Comparison of ENCODE assay signal across 27 cellular contexts in genomic region chr3:194996746-194997145, GRCh38.
"Had no signal": no experiment of that assay in that cellular context is flagged by ENCODE, and none has a peak within 500 bp of the region (broad histone marks: within the 10 kb centered on the region; RNA-seq: fewer than 3 reads in every experiment).

No MANE protein-coding gene starts in this region.

- DNase-seq: activated CD4-positive, alpha-beta T cell treated with anti-CD3 and anti-CD28 coated beads for 4 hours; activated CD4-positive, alpha-beta T cell treated with anti-CD3 and anti-CD28 coated beads, Interleukin-2, amount 50 U/mL, for 48 hours; activated effector memory CD4-positive, alpha-beta T cell treated with Interleukin-2 at 50 U/mL for 16 hours; activated naive CD4-positive, alpha-beta T cell; activated naive CD8-positive, alpha-beta T cell treated with anti-CD3 and anti-CD28 coated beads, Interleukin-2, amount 50 U/mL, for 24 hours; activated T-cell treated with anti-CD3 and anti-CD28 coated beads, Interleukin-2, amount 50 U/mL, for 1 hour; amniotic stem cell; body of pancreas; central memory CD4-positive, alpha-beta T cell; Karpas-422; MM.1S; NCI-H1105; NCI-H1436; NCI-H1694 treated with DMSO at 0.1 percent for 48 hours; NCI-H2029 treated with DMSO at 0.1 percent for 48 hours; NCI-H510A treated with DMSO at 0.1 percent for 48 hours; NCI-H69; NK-92 treated with Interleukin-12 subunit alpha and Interleukin-12 subunit beta, amount 100 ng/mL, for 24 hours; OCI-M1; RPMI8226; T-cell had no signal

- H3K36me3 ChIP-seq: ascending aorta had no signal

- H3K4me1 ChIP-seq: ascending aorta, body of pancreas had no signal

- H3K4me3 ChIP-seq: ascending aorta, body of pancreas, SK-N-MC had no signal

- H3K27ac ChIP-seq: ascending aorta, body of pancreas, SK-N-MC, VCaP had no signal

- H3K27me3 ChIP-seq: ascending aorta, body of pancreas had no signal

- ATAC-seq: activated naive CD4-positive, alpha-beta T cell treated with anti-CD3 and anti-CD28 coated beads, Interleukin-2, amount 50 U/mL, for 72 hours; activated naive CD8-positive, alpha-beta T cell treated with anti-CD3 and anti-CD28 coated beads, Interleukin-2, amount 50 U/mL, for 24 hours; body of pancreas; Panc1; Right ventricle myocardium inferior; T-cell had no signal

- H3K9me3 ChIP-seq: ascending aorta, body of pancreas had no signal
